Comparison of ENCODE assay signal across 1 cellular context in genomic region chr11:44309483-44310197, GRCh38.
A peak's percentile ranks its signal among the peaks of the same experiment; 100 is the strongest.
TF ChIP-seq lines count a peak whose summit lies in the region.

Gene ALX4 (minus strand): TSS chr11:44310139. CDS start chr11:44310062, 77 bp downstream.

TF ChIP-seq in HEK293, 187 proteins besides CTCF, POLR2A, EP300 and RAD21 (continued from another document):
- TF ChIP-seq ZNF239 (tag by site-specific recombination; IDR thresholded peaks at IDR 0.05) = no peak
- no peak for TF ChIP-seq ZNF18 (tag by site-specific recombination; IDR thresholded peaks at IDR 0.05)
- TF ChIP-seq ZIC2 (tag by site-specific recombination; IDR thresholded peaks at IDR 0.05) = 0 out of 2 replicates have a peak, but pooled peaks have one; percentile 23
- TF ChIP-seq YY1 (tag by site-specific recombination; IDR thresholded peaks at IDR 0.05) = no peak
- TF ChIP-seq ZNF561 (tag by site-specific recombination; IDR thresholded peaks at IDR 0.05; ENCODE audit: borderline replicate concordance) = no peak
- peak; percentile 36; the same call in 1 of the 2 replicates for TF ChIP-seq ZBTB44 (tag by site-specific recombination; IDR thresholded peaks at IDR 0.05)
- no peak for TF ChIP-seq ZNF670 (tag by site-specific recombination; IDR thresholded peaks at IDR 0.05; ENCODE audit: low read depth)
- TF ChIP-seq HOXD13 (CRISPR knock-in tag; IDR thresholded peaks at IDR 0.05; ENCODE audit: borderline replicate concordance) = peak; percentile 40; the same call in 1 of the 2 replicates
- TF ChIP-seq ZNF623 (tag by site-specific recombination; IDR thresholded peaks at IDR 0.05) = no peak
- TF ChIP-seq ZFHX2 (tag by site-specific recombination; conservative IDR thresholded peaks at IDR 0.05) = peak; percentile 74
- TF ChIP-seq ZNF184 (tag by site-specific recombination; IDR thresholded peaks at IDR 0.05) = no peak
- no peak for TF ChIP-seq PRDM2 (tag by site-specific recombination; IDR thresholded peaks at IDR 0.05; ENCODE audit: borderline replicate concordance)
- TF ChIP-seq PATZ1 (tag by site-specific recombination; IDR thresholded peaks at IDR 0.05) = no peak
- no peak for TF ChIP-seq BCL11A (tag by site-specific recombination; IDR thresholded peaks at IDR 0.05; ENCODE audit: low read depth)
- no peak for TF ChIP-seq ZNF548 (tag by site-specific recombination; IDR thresholded peaks at IDR 0.05)
- no peak for TF ChIP-seq SCRT1 (tag by site-specific recombination; IDR thresholded peaks at IDR 0.05; ENCODE audit: borderline replicate concordance)
- no peak for TF ChIP-seq ZNF654 (tag by site-specific recombination; IDR thresholded peaks at IDR 0.05; ENCODE audit: low read depth)
- TF ChIP-seq ZNF701 (tag by site-specific recombination; IDR thresholded peaks at IDR 0.05) = no peak
- TF ChIP-seq ZBTB8A (tag by site-specific recombination; IDR thresholded peaks at IDR 0.05) = 0 out of 2 replicates have a peak, but pooled peaks have one; percentile 27
- no peak for TF ChIP-seq ZNF626 (tag by site-specific recombination; IDR thresholded peaks at IDR 0.05)
- no peak for TF ChIP-seq ZNF521 (tag by site-specific recombination; IDR thresholded peaks at IDR 0.05)
- peak; percentile 83 for TF ChIP-seq PBX3 (CRISPR knock-in tag; IDR thresholded peaks at IDR 0.05)
- no peak for TF ChIP-seq ZNF221 (tag by site-specific recombination; IDR thresholded peaks at IDR 0.05; ENCODE audit: borderline replicate concordance)
- TF ChIP-seq GLIS1 (tag by site-specific recombination; IDR thresholded peaks at IDR 0.05) = no peak
- TF ChIP-seq ZNF664 (tag by site-specific recombination; IDR thresholded peaks at IDR 0.05) = no peak
- TF ChIP-seq TSHZ1 (tag by site-specific recombination; IDR thresholded peaks at IDR 0.05; ENCODE audit: borderline replicate concordance) = no peak
- no peak for TF ChIP-seq ZNF398 (tag by site-specific recombination; IDR thresholded peaks at IDR 0.05)
- TF ChIP-seq ZNF571 (tag by site-specific recombination; IDR thresholded peaks at IDR 0.05) = no peak
- no peak for TF ChIP-seq ZNF133 (tag by site-specific recombination; IDR thresholded peaks at IDR 0.05)
- TF ChIP-seq ZBTB10 (tag by site-specific recombination; IDR thresholded peaks at IDR 0.05) = no peak
- no peak for TF ChIP-seq GLI2 (tag by site-specific recombination; IDR thresholded peaks at IDR 0.05; ENCODE audit: borderline replicate concordance, low read depth)
- TF ChIP-seq ZNF362 (tag by site-specific recombination; IDR thresholded peaks at IDR 0.05) = no peak
- peak; percentile 67 for TF ChIP-seq ZNF335 (tag by site-specific recombination; conservative IDR thresholded peaks at IDR 0.05)
